Comparison of ENCODE assay signal across 21 cellular contexts in genomic region chr3:138409171-138409570, GRCh38. TPM values are rescaled to one million over a fixed set of nuclear protein-coding genes. Genes with fewer than 3 reads are reported as not detected.
DNase-seq lines count a peak whose midpoint lies in the region; ATAC-seq and TF ChIP-seq lines count a peak whose summit lies in the region.
"Had no signal": no experiment of that assay in that cellular context is flagged by ENCODE, and none has a peak within 500 bp of the region (broad histone marks: within the 10 kb centered on the region; RNA-seq: fewer than 3 reads in every experiment).

No MANE protein-coding gene starts in this region.

- no peak for TF ChIP-seq POLR2A in gastroesophageal sphincter (IDR thresholded peaks at IDR 0.05)

- H3K4me2 ChIP-seq in Karpas-422 (ENCODE audit: low read depth, low read length, poor library complexity, severe bottlenecking) = no peak overlapping the region

- H3K9ac ChIP-seq in Karpas-422 (ENCODE audit: low read length) = no peak overlapping the region

- no peaks in the 10 kb centered on the region for H3K9me2 ChIP-seq in Karpas-422 (replicated peaks; ENCODE audit: insufficient read depth, low read length)

- CTCF ChIA-PET in HEK293T (lab: Yijun Ruan, JAX) = interaction anchor here (2.6 kb wide), 1 partner anchor 9 kb away, joined by 13 read pairs; no protein-coding TSS in a partner anchor

- TF ChIP-seq EP300 in gastroesophageal sphincter (IDR thresholded peaks at IDR 0.05) = no peak

- H3K79me2 ChIP-seq in Karpas-422 (ENCODE audit: low read length) = no peaks in the 10 kb centered on the region

- no peaks in the 10 kb centered on the region for H3K27me3 ChIP-seq in H7 (ENCODE audit: control insufficient read depth, insufficient read depth, low read length)
- H3K27me3 ChIP-seq in Karpas-422 (ENCODE audit: low read length) = no peaks in the 10 kb centered on the region
- no peaks in the 10 kb centered on the region for H3K27me3 ChIP-seq in dorsolateral prefrontal cortex
- H3K27me3 ChIP-seq in gastroesophageal sphincter = no peaks in the 10 kb centered on the region
- H3K27me3 ChIP-seq: SJCRH30 had no signal

- no peaks in the 10 kb centered on the region for H3K4me1 ChIP-seq in Karpas-422 (ENCODE audit: low read length)
- H3K4me1 ChIP-seq in gastroesophageal sphincter = no peaks in the 10 kb centered on the region

- intact Hi-C loops in dorsolateral prefrontal cortex (cut with DNase I) = loop anchor here in 1 of 2 donors (5.0 kb wide), 1 partner anchor 77 kb away; no protein-coding TSS in a partner anchor

- H3K36me3 ChIP-seq in H7 (replicated peaks; ENCODE audit: control insufficient read depth, insufficient read depth, low read length) (no peaks in the 10 kb centered on the region; the same call in 1 of the 2 replicates), Karpas-422 (ENCODE audit: insufficient read depth, low read length) (no peaks in the 10 kb centered on the region), gastroesophageal sphincter (peaks cover 0 to 19% of the 10 kb centered on the region in 2 donors)

- H2AFZ ChIP-seq in Karpas-422 (ENCODE audit: low read length) = no peak overlapping the region

- 100% methylated on average over 1 of the region's 1 CpG; no CpG with 5 or more reads in 1 of the 2 donors for WGBS in gastroesophageal sphincter (ENCODE audit: low coverage in 1 of 2), 2 donors

- H3K27ac ChIP-seq in Karpas-422 (ENCODE audit: low read length) (no peak overlapping the region), dorsolateral prefrontal cortex (peak overlapping the region in 39 of 59 donors; percentile 5 to 89 (median 42)), gastroesophageal sphincter (no peak overlapping the region)
- H3K27ac ChIP-seq: C4-2B, SJCRH30 had no signal

- H3K4me3 ChIP-seq in H7 (ENCODE audit: insufficient read depth, low read depth, low read length) = no peak overlapping the region
- no peak overlapping the region for H3K4me3 ChIP-seq in Karpas-422 (ENCODE audit: low read length)
- no peak overlapping the region for H3K4me3 ChIP-seq in dorsolateral prefrontal cortex
- H3K4me3 ChIP-seq in gastroesophageal sphincter = no peak overlapping the region
- H3K4me3 ChIP-seq: SJCRH30 had no signal

- DNase-seq in H7 = peak; percentile 46
- DNase-seq in Karpas-422 = peak; percentile 37
- no peak for DNase-seq in dorsolateral prefrontal cortex
- peak; percentile 18 for DNase-seq in mesenteric fat pad (ENCODE audit: low spot score)
- DNase-seq in HPDE6-E6E7 (ENCODE audit: extremely low spot score) = no peak
- DNase-seq in nucleus accumbens (lab: John Stamatoyannopoulos, UW) = no peak
- DNase-seq in HEK293T (ENCODE audit: extremely low spot score) = no peak
- DNase-seq: ACHN, AML-193, DMS 273 treated with DMSO at 0.1 percent for 48 hours, DND-41, GOT3, KG1, MV-4-11, NCI-H1417, NCI-H187 treated with DMSO at 0.1 percent for 48 hours, NCI-H226, NCI-H524 treated with DMSO at 0.1 percent for 48 hours had no signal

- TF ChIP-seq CTCF in dorsolateral prefrontal cortex (IDR thresholded peaks at IDR 0.05 in 54 of 56, conservative IDR thresholded peaks at IDR 0.05 in 2 of 56; ENCODE audit: low read depth in 1 of 56, partially characterized antibody in 56 of 56) (no peak), gastroesophageal sphincter (IDR thresholded peaks at IDR 0.05) (no peak)

- no peaks in the 10 kb centered on the region for H4K20me1 ChIP-seq in Karpas-422 (ENCODE audit: insufficient read depth, low read depth, low read length)

- no peaks in the 10 kb centered on the region for H3K9me3 ChIP-seq in Karpas-422 (ENCODE audit: low read length)
- H3K9me3 ChIP-seq in gastroesophageal sphincter = no peaks in the 10 kb centered on the region
- H3K9me3 ChIP-seq: SJCRH30 had no signal

- ATAC-seq in gastroesophageal sphincter = no peak

- POLR2A ChIA-PET in HEK293T (lab: Yijun Ruan, JAX) = no interaction called here

TF ChIP-seq in HEK293T, 16 proteins besides CTCF, POLR2A, EP300 and RAD21:
- TF ChIP-seq HDGF (IDR thresholded peaks at IDR 0.05; ENCODE audit: borderline replicate concordance) (no peak), NFRKB (IDR thresholded peaks at IDR 0.05) (no peak), SP1 (IDR thresholded peaks at IDR 0.05) (no peak), FOXM1 (IDR thresholded peaks at IDR 0.05; ENCODE audit: borderline replicate concordance) (no peak), BHLHE40 (IDR thresholded peaks at IDR 0.05; ENCODE audit: borderline replicate concordance) (no peak), ARNT (IDR thresholded peaks at IDR 0.05) (no peak), ZNF384 (IDR thresholded peaks at IDR 0.05) (no peak), TARDBP (IDR thresholded peaks at IDR 0.05) (no peak), PKNOX1 (IDR thresholded peaks at IDR 0.05) (no peak), FOXK2 (IDR thresholded peaks at IDR 0.05) (no peak), L3MBTL2 (conservative IDR thresholded peaks at IDR 0.05) (no peak), FOXA1 (IDR thresholded peaks at IDR 0.05) (no peak), LEF1 (IDR thresholded peaks at IDR 0.05; ENCODE audit: borderline replicate concordance) (no peak), CTBP1 (IDR thresholded peaks at IDR 0.05; ENCODE audit: borderline replicate concordance) (no peak)

RNA-seq across cellular contexts. Expression of gene ESYT3, which starts 25.2 kb away (rescaled TPM):
- total RNA-seq in H7 (2014; rRNA removed; shearing (Covaris generic)) = 5.6 and 10.9 TPM in 2 replicates
- total RNA-seq in Karpas-422 (2014; rRNA removed; shearing (Covaris generic); ENCODE audit: low replicate concordance) = not detected in 2 replicates
- total RNA-seq in dorsolateral prefrontal cortex = 10 to 100 TPM in 119 of 120 experiments, 1 to 10 TPM in 1; 9.6 to 48.4 (median 21.3) TPM
- total RNA-seq in mesenteric fat pad = 0.19 TPM
- 1 to 10 TPM in 3 of 4 donors, under 1 TPM in 1; 0.93 to 1.9 (median 1.4) TPM for total RNA-seq in gastroesophageal sphincter

Comparison
In these comparisons a context has a peak if more than half of its experiments do, and no peak if none do; other contexts are left out.
1. DNase-seq: peak in H7 (single experiment), Karpas-422 (single experiment) and mesenteric fat pad (single experiment); none in dorsolateral prefrontal cortex (0 of 10), HPDE6-E6E7 (single experiment), nucleus accumbens (0 of 56) and HEK293T (single experiment).
2. H3K27ac ChIP-seq: peak in dorsolateral prefrontal cortex (39 of 59); none in Karpas-422 (single experiment) and gastroesophageal sphincter (0 of 4).